In the genomic region with DNA sequence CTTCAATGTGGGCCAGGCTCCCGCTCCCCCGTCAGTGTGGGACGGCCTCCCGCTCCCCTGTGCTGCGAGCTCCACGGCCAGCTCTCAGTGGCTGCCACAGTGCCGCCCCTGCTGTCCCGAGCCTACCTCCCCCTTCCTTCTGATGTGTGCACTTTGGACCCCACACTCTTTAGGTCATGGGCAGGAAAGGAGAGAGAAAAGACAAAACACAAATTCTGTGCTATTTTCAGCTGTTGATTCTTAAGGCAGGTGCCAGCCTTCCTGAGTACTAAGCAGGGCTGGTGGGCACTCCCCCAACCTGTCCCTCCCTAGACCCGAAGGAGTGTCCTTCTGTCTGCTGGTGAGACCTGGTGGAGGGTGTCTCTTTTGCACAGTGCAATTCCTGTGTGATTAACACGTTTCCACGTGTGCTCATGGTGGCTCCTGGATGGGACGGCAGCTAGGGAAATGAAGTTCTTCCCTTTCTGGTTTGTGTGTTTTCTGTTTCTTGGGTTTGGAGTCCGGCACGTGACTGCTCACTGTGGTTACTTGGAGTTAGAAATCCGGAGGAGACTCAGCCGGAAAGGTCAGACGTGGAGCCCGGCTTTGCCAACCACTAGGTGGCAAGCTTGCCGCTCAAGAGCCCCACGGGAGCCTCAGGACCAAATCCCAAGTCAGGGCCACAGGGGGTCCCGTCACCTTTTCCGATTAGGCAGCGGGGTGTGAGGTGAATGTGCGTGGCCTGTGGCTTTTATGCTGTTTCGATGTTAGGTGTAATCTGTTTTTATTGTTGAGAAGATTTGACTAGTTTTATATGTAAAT, we compare ENCODE assay signal across 8 cellular contexts.
A peak's percentile ranks its signal among the peaks of the same experiment; 100 is the strongest.
DNase-seq lines count a peak whose midpoint lies in the region; ATAC-seq, FAIRE-seq and TF ChIP-seq lines count a peak whose summit lies in the region.
"Not testable (repeated sequence)": the region's sequence is repeated elsewhere in the genome, so short reads cannot be mapped to it uniquely, and the experiment has no call there.

No MANE protein-coding gene starts in this region.

- peak overlapping the region; percentile 82 to 94 for H3K27ac Mint-ChIP-seq in activated naive CD4-positive, alpha-beta T cell treated with anti-CD3 and anti-CD28 coated beads, Interleukin-2, amount 50 U/mL, for 72 hours

- TF ChIP-seq CTCF in A549 (IDR thresholded peaks at IDR 0.05) (peak; percentile 66), GM12872 (IDR thresholded peaks at IDR 0.05; ENCODE audit: insufficient read depth, low read depth, low read length) (peak; percentile 67), KMS-11 (conservative IDR thresholded peaks at IDR 0.05; ENCODE audit: low read depth, low read length) (peak; percentile 74), fibroblast of lung (conservative IDR thresholded peaks at IDR 0.05 in 1 of 2, IDR thresholded peaks at IDR 0.05 in 1 of 2; ENCODE audit: low read depth in 1 of 2, low read length in 2 of 2) (peak; percentile 53 to 64), lung (IDR thresholded peaks at IDR 0.05; ENCODE audit: control extremely low read depth, extremely low read depth) (peak; percentile 17)

- DNase-seq in A549 (ENCODE audit: low read depth in 1 of 2, low spot score in 1 of 2) (peak; percentile 47 to 56), SK-MEL-5 (ENCODE audit: low read depth, low spot score) (peak; percentile 62), fibroblast of lung (ENCODE audit: low read depth in 2 of 2) (peak; percentile 49 to 83), lung (ENCODE audit: low spot score) (peak; percentile 63)
- peak; percentile 51 to 68 for DNase-seq in activated naive CD4-positive, alpha-beta T cell treated with anti-CD3 and anti-CD28 coated beads, Interleukin-2, amount 50 U/mL, for 72 hours (ENCODE audit: low spot score in 2 of 2)

- H4K20me1 ChIP-seq in KMS-11 (ENCODE audit: insufficient read depth); fibroblast of lung (ENCODE audit: control insufficient read depth, extremely low read depth, insufficient read depth, low read length): not testable (repeated sequence)

- CTCF ChIA-PET in A549 (lab: Yijun Ruan, JAX) = interaction anchor here (0.7 to 2.1 kb wide), 10 partner anchors 29 to 582 kb away, joined by 3 to 8 read pairs (median 4); no protein-coding TSS in a partner anchor

- peak overlapping the region; percentile 71 to 82 for H3K27ac ChIP-seq in A549
- H3K27ac ChIP-seq in KMS-11 = not testable (repeated sequence)
- peak overlapping the region; percentile 44 for H3K27ac ChIP-seq in fibroblast of lung (ENCODE audit: insufficient read depth, low read length)
- H3K27ac ChIP-seq in lung (ENCODE audit: low read depth in 1 of 2, low read length in 1 of 2) = peak overlapping the region; percentile 14 to 56
- H3K27ac ChIP-seq in skin epidermis = peak overlapping the region in 19 of 21 experiments; percentile 2 to 77 (median 55)

- peak overlapping the region; percentile 65 for H2AFZ ChIP-seq in KMS-11 (ENCODE audit: low read depth)
- H2AFZ ChIP-seq in fibroblast of lung (ENCODE audit: low read length) = peak overlapping the region; percentile 33

- TF ChIP-seq RAD21 in A549 (conservative IDR thresholded peaks at IDR 0.05 in 1 of 2, IDR thresholded peaks at IDR 0.05 in 1 of 2) = peak; percentile 74 to 84

- FAIRE-seq in A549 (lab: Jason Lieb, UNC) = not testable (repeated sequence)

- 22% methylated on average over 25 of the region's 25 CpGs for whole genome bisulfite sequencing in A549 (ENCODE audit: missing lambda C conversion rate)
- 27 to 35% methylated on average over 25 of the region's 25 CpGs for WGBS in lung, 2 donors

- peaks cover 24 to 41% of the 10 kb centered on the region in 2 donors for H3K36me3 Mint-ChIP-seq in activated naive CD4-positive, alpha-beta T cell treated with anti-CD3 and anti-CD28 coated beads, Interleukin-2, amount 50 U/mL, for 72 hours

- TF ChIP-seq EP300 in A549 (IDR thresholded peaks at IDR 0.05) = not testable (repeated sequence)

- H3K9ac ChIP-seq in KMS-11; fibroblast of lung (ENCODE audit: insufficient read depth, low read length): not testable (repeated sequence)

- ATAC-seq in A549 = peak; percentile 96 to 97
- peak; percentile 69 for ATAC-seq in activated naive CD4-positive, alpha-beta T cell treated with anti-CD3 and anti-CD28 coated beads, Interleukin-2, amount 50 U/mL, for 72 hours
- peak; percentile 78 for ATAC-seq in lung (ENCODE audit: insufficient read depth, low FRiP score)

- H3K4me1 ChIP-seq in A549 (peaks cover 11% of the 10 kb centered on the region), KMS-11 (ENCODE audit: low read depth, poor library complexity, severe bottlenecking) (peaks cover 27% of the 10 kb centered on the region)
- not testable (repeated sequence) for H3K4me1 ChIP-seq in fibroblast of lung (ENCODE audit: control insufficient read depth, extremely low read depth, insufficient read depth, low read length); lung (ENCODE audit: control insufficient read depth in 2 of 2, insufficient read depth in 2 of 2, low read length in 2 of 2)

- H3K4me2 ChIP-seq in A549 (peak overlapping the region; percentile 77), KMS-11 (peak overlapping the region; percentile 20), fibroblast of lung (ENCODE audit: extremely low read depth, insufficient read depth, low read length) (peak overlapping the region; percentile 52)

- not testable (repeated sequence) for H3K9me3 Mint-ChIP-seq in activated naive CD4-positive, alpha-beta T cell treated with anti-CD3 and anti-CD28 coated beads, Interleukin-2, amount 50 U/mL, for 72 hours

- H3K36me3 ChIP-seq in KMS-11 (ENCODE audit: insufficient read depth); fibroblast of lung (ENCODE audit: control insufficient read depth, insufficient read depth, low read length); lung (ENCODE audit: control insufficient read depth in 2 of 2, insufficient read depth in 2 of 2, low read length in 2 of 2): not testable (repeated sequence)

- not testable (repeated sequence) for TF ChIP-seq POLR2A in A549 (IDR thresholded peaks at IDR 0.05; ENCODE audit: low read length)

- not testable (repeated sequence) for H3K27me3 ChIP-seq in KMS-11 (ENCODE audit: insufficient read depth, low read depth); fibroblast of lung (ENCODE audit: control insufficient read depth, insufficient read depth, low read length); lung (ENCODE audit: control insufficient read depth, insufficient read depth)

- in situ Hi-C loops in SK-MEL-5 (cut with HindIII; ENCODE audit: low pct_unique_long_range_greater_than_20kb, low sequenced_read_pairs) = not testable (repeated sequence)

- not testable (repeated sequence) for H3K9me3 ChIP-seq in A549; fibroblast of lung (ENCODE audit: control insufficient read depth, insufficient read depth, low read depth, low read length); lung (ENCODE audit: control insufficient read depth in 2 of 2, insufficient read depth in 1 of 2, low read length in 1 of 2)

- not testable (repeated sequence) for H3K4me3 ChIP-seq in A549; KMS-11 (IDR thresholded peaks at IDR 0.05; ENCODE audit: insufficient read depth, low read depth, low read length); fibroblast of lung (replicated peaks in 1 of 4; ENCODE audit: control extremely low read depth in 1 of 4, insufficient read depth in 1 of 4, low read depth in 3 of 4, low read length in 4 of 4); lung; skin epidermis

- H3K79me2 ChIP-seq in KMS-11 (ENCODE audit: insufficient read depth, low read depth); fibroblast of lung (ENCODE audit: control insufficient read depth, insufficient read depth, low read length): not testable (repeated sequence)

- POLR2A ChIA-PET in A549 (lab: Yijun Ruan, JAX) = not testable (repeated sequence)

TF ChIP-seq in A549, 52 proteins besides CTCF, POLR2A, EP300 and RAD21:
- TF ChIP-seq SMC3 (IDR thresholded peaks at IDR 0.05) (peak; percentile 86), BHLHE40 (IDR thresholded peaks at IDR 0.05; ENCODE audit: low read depth, low read length) (peak; percentile 70)
- TF ChIP-seq, protein P1, sequence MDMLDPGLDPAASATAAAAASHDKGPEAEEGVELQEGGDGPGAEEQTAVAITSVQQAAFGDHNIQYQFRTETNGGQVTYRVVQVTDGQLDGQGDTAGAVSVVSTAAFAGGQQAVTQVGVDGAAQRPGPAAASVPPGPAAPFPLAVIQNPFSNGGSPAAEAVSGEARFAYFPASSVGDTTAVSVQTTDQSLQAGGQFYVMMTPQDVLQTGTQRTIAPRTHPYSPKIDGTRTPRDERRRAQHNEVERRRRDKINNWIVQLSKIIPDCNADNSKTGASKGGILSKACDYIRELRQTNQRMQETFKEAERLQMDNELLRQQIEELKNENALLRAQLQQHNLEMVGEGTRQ (IDR thresholded peaks at IDR 0.05) = peak; percentile 74
- TF ChIP-seq, protein P2, sequence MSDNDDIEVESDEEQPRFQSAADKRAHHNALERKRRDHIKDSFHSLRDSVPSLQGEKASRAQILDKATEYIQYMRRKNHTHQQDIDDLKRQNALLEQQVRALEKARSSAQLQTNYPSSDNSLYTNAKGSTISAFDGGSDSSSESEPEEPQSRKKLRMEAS (IDR thresholded peaks at IDR 0.05) = 0 out of 2 replicates have a peak, but pooled peaks have one; percentile 12

Comparison
In these comparisons a context has a peak if more than half of its experiments do, and no peak if none do; other contexts are left out.
1. H3K4me2 ChIP-seq: peak in every context shown above with its lines; median percentile 77 in A549; 52 in fibroblast of lung; 20 in KMS-11.
2. CTCF ChIP-seq: peak in every context shown above with its lines; median percentile 74 in KMS-11; 67 in GM12872; 66 in A549; 58 in fibroblast of lung; 17 in lung.